ENCODE assay signal across 8 cellular contexts in the genomic region with DNA sequence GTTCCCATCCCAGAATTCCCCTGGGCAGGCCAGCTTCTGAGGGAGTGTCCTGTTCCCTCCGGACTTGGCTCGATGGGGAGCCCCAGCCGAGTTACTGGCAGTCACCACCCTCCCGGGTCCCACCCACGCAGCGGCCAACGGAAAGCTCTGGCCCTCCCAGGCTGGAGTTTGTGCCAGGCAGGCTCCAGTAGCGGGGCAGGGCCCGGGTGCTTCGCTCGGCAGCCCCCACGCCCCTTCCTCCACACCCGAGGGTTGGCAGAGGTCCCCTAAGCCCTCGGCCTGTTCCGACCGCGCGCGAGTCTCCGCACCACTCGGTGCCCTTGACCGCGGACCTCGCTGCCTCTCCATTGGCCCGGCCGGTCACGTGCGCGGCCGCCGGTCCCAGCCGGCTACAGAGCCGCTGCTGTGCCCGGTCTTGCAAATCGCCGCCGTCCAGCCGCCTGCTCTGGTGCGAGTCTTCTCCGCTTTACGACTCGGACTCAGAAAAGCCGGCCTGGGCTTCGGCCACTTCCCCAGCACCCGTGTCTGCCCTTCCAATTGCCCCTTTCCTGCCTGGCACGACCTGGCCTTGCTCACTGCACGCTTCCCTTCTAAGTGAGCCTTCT. TPM values are rescaled to one million over a fixed set of nuclear protein-coding genes. Genes with fewer than 3 reads are reported as not detected.
DNase-seq lines count a peak whose midpoint lies in the region; ATAC-seq and TF ChIP-seq lines count a peak whose summit lies in the region.

No MANE protein-coding gene starts in this region.

- H3K4me1 Mint-ChIP-seq in activated naive CD8-positive, alpha-beta T cell treated with anti-CD3 and anti-CD28 coated beads, Interleukin-2, amount 10 ng/mL, durations not matched to agents 7 days and 5 days, result peaks cover 22% of the 10 kb centered on the region

- TF ChIP-seq CTCF in omental fat pad (IDR thresholded peaks at IDR 0.05), result no peak

- ATAC-seq in GM19468 (IDR thresholded peaks at IDR 0.05; ENCODE audit: extremely low read depth, unreplicated experiment) (peak; percentile 22), Right ventricle myocardium inferior (peak; percentile 94), omental fat pad (ENCODE audit: low FRiP score) (peak; percentile 85)
- peak; percentile 22 for ATAC-seq in activated naive CD8-positive, alpha-beta T cell treated with anti-CD3 and anti-CD28 coated beads, Interleukin-2, amount 10 ng/mL, durations not matched to agents 7 days and 5 days (ENCODE audit: low read depth)

- H3K36me3 Mint-ChIP-seq in activated naive CD8-positive, alpha-beta T cell treated with anti-CD3 and anti-CD28 coated beads, Interleukin-2, amount 10 ng/mL, durations not matched to agents 7 days and 5 days, result no peaks in the 10 kb centered on the region

- TF ChIP-seq RAD21 in Ishikawa (IDR thresholded peaks at IDR 0.05; ENCODE audit: low read depth), result no peak

- intact Hi-C loops in Right ventricle myocardium inferior (cut with DNase I), result loop anchor here (2.0 to 10.0 kb wide), 2 partner anchors 39 to 183 kb away; a partner anchor contains a TSS

- no peaks in the 10 kb centered on the region for H3K9me3 Mint-ChIP-seq in activated naive CD8-positive, alpha-beta T cell treated with anti-CD3 and anti-CD28 coated beads, Interleukin-2, amount 10 ng/mL, durations not matched to agents 7 days and 5 days

- POLR2A ChIA-PET in activated naive CD8-positive, alpha-beta T cell treated with anti-CD3 and anti-CD28 coated beads, Interleukin-2, amount 10 ng/mL, durations not matched to agents 7 days and 5 days (lab: Charles Lee), result interaction anchor here (1.1 to 4.7 kb wide), 2 partner anchors 22 to 26 kb away, joined by 4 to 47 read pairs; a partner anchor contains a TSS

- peak overlapping the region; percentile 77 for H3K27ac Mint-ChIP-seq in activated naive CD8-positive, alpha-beta T cell treated with anti-CD3 and anti-CD28 coated beads, Interleukin-2, amount 10 ng/mL, durations not matched to agents 7 days and 5 days

- DNase-seq in DMS53 treated with DMSO at 0.1 percent for 48 hours (lab: John Stamatoyannopoulos, UW; ENCODE audit: unreplicated experiment) (peak; percentile 50), Right ventricle myocardium inferior (ENCODE audit: missing footprints) (peak; percentile 89), omental fat pad (ENCODE audit: low spot score) (peak; percentile 30), NCI-H1417 treated with DMSO at 0.1 percent for 48 hours (lab: John Stamatoyannopoulos, UW) (no peak), SKM-1 treated with dmso at 0.1 percent for 144 hours (lab: John Stamatoyannopoulos, UW; ENCODE audit: unreplicated experiment) (no peak)
- peak; percentile 34 for DNase-seq in activated naive CD8-positive, alpha-beta T cell treated with anti-CD3 and anti-CD28 coated beads, Interleukin-2, amount 10 ng/mL, durations not matched to agents 7 days and 5 days

- H3K4me3 Mint-ChIP-seq in activated naive CD8-positive, alpha-beta T cell treated with anti-CD3 and anti-CD28 coated beads, Interleukin-2, amount 10 ng/mL, durations not matched to agents 7 days and 5 days, result peak overlapping the region; percentile 79

- TF ChIP-seq EP300 in Ishikawa (IDR thresholded peaks at IDR 0.05; ENCODE audit: borderline replicate concordance), result no peak

- no peaks in the 10 kb centered on the region for H3K27me3 Mint-ChIP-seq in activated naive CD8-positive, alpha-beta T cell treated with anti-CD3 and anti-CD28 coated beads, Interleukin-2, amount 10 ng/mL, durations not matched to agents 7 days and 5 days

TF ChIP-seq in Ishikawa, 13 proteins besides CTCF, POLR2A, EP300 and RAD21:
- TF ChIP-seq, protein P1, sequence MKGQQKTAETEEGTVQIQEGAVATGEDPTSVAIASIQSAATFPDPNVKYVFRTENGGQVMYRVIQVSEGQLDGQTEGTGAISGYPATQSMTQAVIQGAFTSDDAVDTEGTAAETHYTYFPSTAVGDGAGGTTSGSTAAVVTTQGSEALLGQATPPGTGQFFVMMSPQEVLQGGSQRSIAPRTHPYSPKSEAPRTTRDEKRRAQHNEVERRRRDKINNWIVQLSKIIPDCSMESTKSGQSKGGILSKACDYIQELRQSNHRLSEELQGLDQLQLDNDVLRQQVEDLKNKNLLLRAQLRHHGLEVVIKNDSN (IDR thresholded peaks at IDR 0.05), result peak; percentile 95
- TF ChIP-seq, protein P2, sequence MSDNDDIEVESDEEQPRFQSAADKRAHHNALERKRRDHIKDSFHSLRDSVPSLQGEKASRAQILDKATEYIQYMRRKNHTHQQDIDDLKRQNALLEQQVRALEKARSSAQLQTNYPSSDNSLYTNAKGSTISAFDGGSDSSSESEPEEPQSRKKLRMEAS (IDR thresholded peaks at IDR 0.05), result peak; percentile 85
- TF ChIP-seq TAF1 (IDR thresholded peaks at IDR 0.05; ENCODE audit: low read depth), result 0 out of 2 replicates have a peak, but pooled peaks have one; percentile 43
- peak; percentile 91 for TF ChIP-seq EGR1 (IDR thresholded peaks at IDR 0.05)
- no peak for TF ChIP-seq CEBPB (IDR thresholded peaks at IDR 0.05)
- TF ChIP-seq, protein P3, sequence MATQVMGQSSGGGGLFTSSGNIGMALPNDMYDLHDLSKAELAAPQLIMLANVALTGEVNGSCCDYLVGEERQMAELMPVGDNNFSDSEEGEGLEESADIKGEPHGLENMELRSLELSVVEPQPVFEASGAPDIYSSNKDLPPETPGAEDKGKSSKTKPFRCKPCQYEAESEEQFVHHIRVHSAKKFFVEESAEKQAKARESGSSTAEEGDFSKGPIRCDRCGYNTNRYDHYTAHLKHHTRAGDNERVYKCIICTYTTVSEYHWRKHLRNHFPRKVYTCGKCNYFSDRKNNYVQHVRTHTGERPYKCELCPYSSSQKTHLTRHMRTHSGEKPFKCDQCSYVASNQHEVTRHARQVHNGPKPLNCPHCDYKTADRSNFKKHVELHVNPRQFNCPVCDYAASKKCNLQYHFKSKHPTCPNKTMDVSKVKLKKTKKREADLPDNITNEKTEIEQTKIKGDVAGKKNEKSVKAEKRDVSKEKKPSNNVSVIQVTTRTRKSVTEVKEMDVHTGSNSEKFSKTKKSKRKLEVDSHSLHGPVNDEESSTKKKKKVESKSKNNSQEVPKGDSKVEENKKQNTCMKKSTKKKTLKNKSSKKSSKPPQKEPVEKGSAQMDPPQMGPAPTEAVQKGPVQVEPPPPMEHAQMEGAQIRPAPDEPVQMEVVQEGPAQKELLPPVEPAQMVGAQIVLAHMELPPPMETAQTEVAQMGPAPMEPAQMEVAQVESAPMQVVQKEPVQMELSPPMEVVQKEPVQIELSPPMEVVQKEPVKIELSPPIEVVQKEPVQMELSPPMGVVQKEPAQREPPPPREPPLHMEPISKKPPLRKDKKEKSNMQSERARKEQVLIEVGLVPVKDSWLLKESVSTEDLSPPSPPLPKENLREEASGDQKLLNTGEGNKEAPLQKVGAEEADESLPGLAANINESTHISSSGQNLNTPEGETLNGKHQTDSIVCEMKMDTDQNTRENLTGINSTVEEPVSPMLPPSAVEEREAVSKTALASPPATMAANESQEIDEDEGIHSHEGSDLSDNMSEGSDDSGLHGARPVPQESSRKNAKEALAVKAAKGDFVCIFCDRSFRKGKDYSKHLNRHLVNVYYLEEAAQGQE (IDR thresholded peaks at IDR 0.05; ENCODE audit: low read depth), result no peak
- TF ChIP-seq YY1 (IDR thresholded peaks at IDR 0.05; ENCODE audit: low read depth), result no peak
- TF ChIP-seq NFIC (IDR thresholded peaks at IDR 0.05), result peak; percentile 23
- no peak for TF ChIP-seq TCF12 (IDR thresholded peaks at IDR 0.05; ENCODE audit: low read depth)
- TF ChIP-seq TEAD4 (IDR thresholded peaks at IDR 0.05), result no peak
- no peak for TF ChIP-seq FOXM1 (IDR thresholded peaks at IDR 0.05; ENCODE audit: borderline replicate concordance, low read depth)

RNA-seq across cellular contexts. Expression of a gene that starts 20.8 kb away (rescaled TPM):
- 10 to 100 TPM; 30.5 to 34.5 TPM for total RNA-seq in activated naive CD8-positive, alpha-beta T cell treated with anti-CD3 and anti-CD28 coated beads, Interleukin-2, amount 10 ng/mL, durations not matched to agents 7 days and 5 days
- total RNA-seq in Right ventricle myocardium inferior (8.8 TPM), omental fat pad (10 to 100 TPM in 1 of 4 donors, 1 to 10 TPM in 3; 7.1 to 15.1 (median 9.3) TPM)

Comparison
In these comparisons a context has a peak if more than half of its experiments do, and no peak if none do; other contexts are left out.
1. DNase-seq: peak in DMS53 treated with DMSO at 0.1 percent for 48 hours (single experiment), activated naive CD8-positive, alpha-beta T cell treated with anti-CD3 and anti-CD28 coated beads, Interleukin-2, amount 10 ng/mL, durations not matched to agents 7 days and 5 days (single experiment), Right ventricle myocardium inferior (single experiment) and omental fat pad (single experiment); none in NCI-H1417 treated with DMSO at 0.1 percent for 48 hours (single experiment) and SKM-1 treated with dmso at 0.1 percent for 144 hours (single experiment).
2. ATAC-seq: peak in every context shown above with its lines; median percentile 94 in Right ventricle myocardium inferior; 85 in omental fat pad; 22 in GM19468; 22 in activated naive CD8-positive, alpha-beta T cell treated with anti-CD3 and anti-CD28 coated beads, Interleukin-2, amount 10 ng/mL, durations not matched to agents 7 days and 5 days.